In the genomic region with DNA sequence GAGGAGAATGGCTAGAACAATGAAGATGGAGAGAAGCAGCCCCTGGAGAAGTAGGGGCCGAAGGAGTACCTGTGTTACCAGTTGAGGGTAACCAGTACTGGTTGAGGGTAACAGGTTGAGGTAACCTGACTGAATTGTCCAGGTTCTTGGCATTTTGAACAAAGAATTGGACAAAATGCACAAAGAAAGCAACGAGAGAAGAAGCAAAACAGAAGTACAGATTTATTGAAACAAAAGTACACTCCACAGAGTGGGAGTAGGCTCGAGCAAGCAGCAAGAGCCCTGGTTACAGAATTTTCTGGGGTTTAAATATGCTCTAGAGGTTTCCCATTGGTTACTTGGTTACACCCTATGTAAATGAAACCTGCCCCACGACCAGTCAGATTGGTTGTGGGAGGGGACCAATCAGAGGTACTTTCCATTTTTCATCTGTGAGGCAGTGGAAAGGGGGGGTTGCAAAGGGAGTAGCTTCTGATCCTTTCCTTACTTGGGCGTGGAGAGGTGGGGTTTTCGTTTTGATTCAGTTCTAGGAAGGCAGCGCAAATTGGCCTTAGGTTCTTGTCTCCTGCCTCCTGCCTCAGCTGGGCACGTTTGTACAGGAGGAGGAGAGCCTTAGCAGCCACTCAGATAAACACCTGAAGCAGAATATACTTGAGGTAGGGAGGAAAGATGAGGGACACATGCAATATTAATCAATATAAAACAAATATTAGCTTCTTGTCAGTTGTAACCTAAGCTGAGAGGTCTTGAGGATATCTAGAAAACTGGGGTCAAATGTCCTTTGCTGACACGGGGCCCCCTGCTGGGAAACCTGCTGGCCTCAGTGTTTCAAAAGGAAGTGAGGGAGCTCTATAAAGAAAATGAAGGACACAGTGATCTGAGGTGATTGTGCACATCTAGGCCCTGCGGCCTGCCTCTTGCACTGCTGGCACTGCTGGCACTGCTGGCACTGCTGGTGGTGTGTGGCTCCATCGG, we compare ENCODE assay signal across 10 cellular contexts. TPM values are rescaled to one million over a fixed set of nuclear protein-coding genes. Genes with fewer than 3 reads are reported as not detected.
DNase-seq lines count a peak whose midpoint lies in the region; ATAC-seq and TF ChIP-seq lines count a peak whose summit lies in the region.
"Had no signal": no experiment of that assay in that cellular context is flagged by ENCODE, and none has a peak within 500 bp of the region (broad histone marks: within the 10 kb centered on the region; RNA-seq: fewer than 3 reads in every experiment).

No MANE protein-coding gene starts in this region.

- no peaks in the 10 kb centered on the region for H3K27me3 ChIP-seq in left lung

- peak; percentile 94 for ATAC-seq in activated CD8-positive, alpha-beta T cell treated with anti-CD3 and anti-CD28 coated beads, Interleukin-2, amount 10 ng/mL, durations not matched to agents 7 days and 5 days
- peak; percentile 27 for ATAC-seq in left lung
- ATAC-seq in GM19463 (IDR thresholded peaks at IDR 0.05; ENCODE audit: unreplicated experiment), result no peak
- no peak for ATAC-seq in HG03039 (IDR thresholded peaks at IDR 0.05; ENCODE audit: unreplicated experiment)

- H3K9me3 Mint-ChIP-seq in activated CD8-positive, alpha-beta T cell treated with anti-CD3 and anti-CD28 coated beads, Interleukin-2, amount 10 ng/mL, durations not matched to agents 7 days and 5 days (ENCODE audit: insufficient read depth), result no peaks in the 10 kb centered on the region

- TF ChIP-seq CTCF in left lung (IDR thresholded peaks at IDR 0.05) (no peak), coronary artery (IDR thresholded peaks at IDR 0.05) (no peak)

- no peak overlapping the region for H3K4me3 ChIP-seq in left lung
- no peak overlapping the region for H3K4me3 ChIP-seq in coronary artery

- H3K36me3 ChIP-seq in left lung, result no peaks in the 10 kb centered on the region

- H3K4me1 ChIP-seq in left lung, result no peaks in the 10 kb centered on the region

- no peaks in the 10 kb centered on the region for H3K9me3 ChIP-seq in left lung

- peaks cover 3% of the 10 kb centered on the region for H3K36me3 Mint-ChIP-seq in activated CD8-positive, alpha-beta T cell treated with anti-CD3 and anti-CD28 coated beads, Interleukin-2, amount 10 ng/mL, durations not matched to agents 7 days and 5 days (ENCODE audit: low read depth)
- H3K36me3 Mint-ChIP-seq: activated naive CD8-positive, alpha-beta T cell had no signal

- peak; percentile 71 for DNase-seq in DMS 273 (lab: John Stamatoyannopoulos, UW; ENCODE audit: unreplicated experiment)
- peak; percentile 80 for DNase-seq in NCI-H2029 (lab: John Stamatoyannopoulos, UW)
- DNase-seq in activated CD8-positive, alpha-beta T cell treated with anti-CD3 and anti-CD28 coated beads, Interleukin-2, amount 10 ng/mL, durations not matched to agents 7 days and 5 days, result peak; percentile 75
- no peak for DNase-seq in left lung
- DNase-seq in LoVo (ENCODE audit: low spot score), result no peak
- DNase-seq in coronary artery (ENCODE audit: low spot score), result no peak
- DNase-seq: right cardiac atrium had no signal

- peak overlapping the region; percentile 25 for H3K4me3 Mint-ChIP-seq in activated CD8-positive, alpha-beta T cell treated with anti-CD3 and anti-CD28 coated beads, Interleukin-2, amount 10 ng/mL, durations not matched to agents 7 days and 5 days
- H3K4me3 Mint-ChIP-seq: activated naive CD8-positive, alpha-beta T cell had no signal

- H3K27me3 Mint-ChIP-seq in activated CD8-positive, alpha-beta T cell treated with anti-CD3 and anti-CD28 coated beads, Interleukin-2, amount 10 ng/mL, durations not matched to agents 7 days and 5 days (ENCODE audit: low read depth), result peaks cover 2% of the 10 kb centered on the region
- H3K27me3 Mint-ChIP-seq: activated naive CD8-positive, alpha-beta T cell had no signal

- POLR2A ChIA-PET in activated CD8-positive, alpha-beta T cell treated with anti-CD3 and anti-CD28 coated beads, Interleukin-2, amount 10 ng/mL, durations not matched to agents 7 days and 5 days (lab: Charles Lee), result interaction anchor here (0.7 to 1.9 kb wide), 6 partner anchors 23 to 252 kb away, joined by 3 to 6 read pairs (median 4); a partner anchor contains a TSS

- intact Hi-C loops in left lung (cut with DNase I), result no loop called here

- H3K27ac Mint-ChIP-seq in activated CD8-positive, alpha-beta T cell treated with anti-CD3 and anti-CD28 coated beads, Interleukin-2, amount 10 ng/mL, durations not matched to agents 7 days and 5 days, result peak overlapping the region; percentile 86
- H3K27ac Mint-ChIP-seq: activated naive CD8-positive, alpha-beta T cell had no signal

- H3K27ac ChIP-seq in left lung (no peak overlapping the region), coronary artery (no peak overlapping the region)

- peaks cover 23% of the 10 kb centered on the region for H3K4me1 Mint-ChIP-seq in activated CD8-positive, alpha-beta T cell treated with anti-CD3 and anti-CD28 coated beads, Interleukin-2, amount 10 ng/mL, durations not matched to agents 7 days and 5 days (ENCODE audit: low read depth)

- CTCF ChIA-PET in activated CD8-positive, alpha-beta T cell treated with anti-CD3 and anti-CD28 coated beads, Interleukin-2, amount 10 ng/mL, durations not matched to agents 7 days and 5 days (lab: Charles Lee), result interaction anchor here (0.6 to 4.2 kb wide), 21 partner anchors 8 to 262 kb away, joined by 3 to 27 read pairs (median 4); a partner anchor contains a TSS

RNA-seq across cellular contexts. Expression of a gene that starts 14.3 kb away (rescaled TPM):
- 10 to 100 TPM; 44.7 to 47.5 TPM for total RNA-seq in activated CD8-positive, alpha-beta T cell treated with anti-CD3 and anti-CD28 coated beads, Interleukin-2, amount 10 ng/mL, durations not matched to agents 7 days and 5 days
- total RNA-seq in left lung, result 10 to 100 TPM; 33.5 to 41.4 TPM

RNA-seq across cellular contexts. Expression of a gene that starts 26.2 kb away (rescaled TPM):
- total RNA-seq in activated CD8-positive, alpha-beta T cell treated with anti-CD3 and anti-CD28 coated beads, Interleukin-2, amount 10 ng/mL, durations not matched to agents 7 days and 5 days, result 10 to 100 TPM; 69.7 to 72.4 TPM
- total RNA-seq in left lung, result 10 to 100 TPM; 54.7 to 97.7 TPM

RNA-seq across cellular contexts. Expression of a gene that starts 38.3 kb away (rescaled TPM):
- 1 to 10 TPM in 1 of 2 experiments, under 1 TPM in 1; 0.66 to 1.9 TPM for total RNA-seq in activated CD8-positive, alpha-beta T cell treated with anti-CD3 and anti-CD28 coated beads, Interleukin-2, amount 10 ng/mL, durations not matched to agents 7 days and 5 days
- 10 to 100 TPM in 1 of 2 donors, 1 to 10 TPM in 1; 9.3 to 10.4 TPM for total RNA-seq in left lung

RNA-seq across cellular contexts. Expression of a gene that starts 52.2 kb away (rescaled TPM):
- 100 to 1,000 TPM; 115 TPM for total RNA-seq in activated CD8-positive, alpha-beta T cell treated with anti-CD3 and anti-CD28 coated beads, Interleukin-2, amount 10 ng/mL, durations not matched to agents 7 days and 5 days
- total RNA-seq in left lung, result 10 to 100 TPM; 62.7 to 84.2 TPM

Comparison
In these comparisons a context has a peak if more than half of its experiments do, and no peak if none do; other contexts are left out.
1. DNase-seq: peak in DMS 273 (single experiment), NCI-H2029 (single experiment) and activated CD8-positive, alpha-beta T cell treated with anti-CD3 and anti-CD28 coated beads, Interleukin-2, amount 10 ng/mL, durations not matched to agents 7 days and 5 days (single experiment); none in left lung (0 of 2), LoVo (single experiment) and coronary artery (single experiment).
2. ATAC-seq: peak in activated CD8-positive, alpha-beta T cell treated with anti-CD3 and anti-CD28 coated beads, Interleukin-2, amount 10 ng/mL, durations not matched to agents 7 days and 5 days (single experiment) and left lung (single experiment); none in GM19463 (single experiment) and HG03039 (single experiment).